Comparison of ENCODE assay signal across 23 cellular contexts in the genomic region with DNA sequence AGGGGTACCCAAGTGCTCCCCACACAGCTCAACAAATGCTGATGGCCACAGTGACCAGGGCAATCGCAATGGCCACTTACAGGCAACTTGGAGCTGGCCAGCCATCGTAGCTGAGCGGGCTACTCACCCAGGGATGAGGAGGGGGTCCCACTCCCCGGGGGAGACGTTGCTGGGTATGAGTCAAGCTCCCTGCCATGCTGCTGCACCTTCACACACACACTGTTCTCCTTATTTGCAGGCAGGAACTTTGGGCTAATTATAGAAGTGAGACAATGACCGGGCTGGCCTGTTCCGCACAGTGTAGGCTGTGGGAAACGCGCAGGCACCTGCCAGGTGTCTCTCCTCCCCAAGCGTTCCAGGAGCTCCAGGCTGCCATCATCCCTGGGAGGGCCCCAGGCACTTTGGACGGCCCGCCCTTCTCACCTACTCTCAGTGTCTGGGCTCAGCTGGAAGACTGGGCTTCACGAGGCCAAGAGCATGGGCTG.
DNase-seq lines count a peak whose midpoint lies in the region; ATAC-seq and TF ChIP-seq lines count a peak whose summit lies in the region.
"Had no signal": no experiment of that assay in that cellular context is flagged by ENCODE, and none has a peak within 500 bp of the region (broad histone marks: within the 10 kb centered on the region; RNA-seq: fewer than 3 reads in every experiment).

No MANE protein-coding gene starts in this region.

- no peak overlapping the region for H2BK15ac ChIP-seq in mesenchymal stem cell (ENCODE audit: low read depth, poor library complexity, severe bottlenecking)

- no peak overlapping the region for H3K18ac ChIP-seq in mesenchymal stem cell (ENCODE audit: low read depth in 1 of 2, low read length in 2 of 2)

- H3K36me3 ChIP-seq in SK-N-SH (replicated peaks in 1 of 2; ENCODE audit: control insufficient read depth in 1 of 2, insufficient read depth in 2 of 2, low read length in 1 of 2) (no peaks in the 10 kb centered on the region), endodermal cell (ENCODE audit: control insufficient read depth, insufficient read depth, low read length) (no peaks in the 10 kb centered on the region), mesenchymal stem cell (ENCODE audit: control insufficient read depth in 1 of 2, insufficient read depth in 2 of 2, low read depth in 1 of 2, low read length in 2 of 2) (no peaks in the 10 kb centered on the region), upper lobe of left lung (no peaks in the 10 kb centered on the region), mammary epithelial cell (ENCODE audit: insufficient read depth, low read length) (no peaks in the 10 kb centered on the region)
- no peaks in the 10 kb centered on the region for H3K36me3 ChIP-seq in naive thymus-derived CD4-positive, alpha-beta T cell (ENCODE audit: control insufficient read depth in 2 of 3, insufficient read depth in 3 of 3, low read length in 3 of 3)
- H3K36me3 ChIP-seq: MG63, pancreas, transverse colon had no signal

- no peak for TF ChIP-seq POLR2A in upper lobe of left lung (IDR thresholded peaks at IDR 0.05)

- dilution Hi-C loops in mammary epithelial cell (cut with HindIII; ENCODE audit: low sequenced_read_pairs) = no loop called here

- no peak overlapping the region for H3K27ac ChIP-seq in SK-N-SH (ENCODE audit: low read depth in 2 of 2, low read length in 1 of 2)
- no peak overlapping the region for H3K27ac ChIP-seq in endodermal cell (ENCODE audit: low read depth, low read length)
- no peak overlapping the region for H3K27ac ChIP-seq in mesenchymal stem cell (ENCODE audit: low read length, poor library complexity, severe bottlenecking)
- no peak overlapping the region for H3K27ac ChIP-seq in upper lobe of left lung
- no peak overlapping the region for H3K27ac ChIP-seq in mammary epithelial cell (ENCODE audit: insufficient read depth, low read depth, low read length)
- no peak overlapping the region for H3K27ac ChIP-seq in naive thymus-derived CD4-positive, alpha-beta T cell (ENCODE audit: low read depth, low read length)
- H3K27ac ChIP-seq: pancreas, transverse colon had no signal

- in situ Hi-C loops in mammary epithelial cell (cut with MboI; ENCODE audit: low sequenced_read_pairs in 2 of 2) = no loop called here

- no peak overlapping the region for H3K4me2 ChIP-seq in SK-N-SH
- no peak overlapping the region for H3K4me2 ChIP-seq in mesenchymal stem cell (ENCODE audit: low read length, poor library complexity, severe bottlenecking)
- no peak overlapping the region for H3K4me2 ChIP-seq in mammary epithelial cell (ENCODE audit: insufficient read depth, low read depth, low read length)

- H3K4me1 Mint-ChIP-seq in endodermal cell = peaks cover 29% of the 10 kb centered on the region
- H3K4me1 Mint-ChIP-seq in naive thymus-derived CD4-positive, alpha-beta T cell = no peaks in the 10 kb centered on the region
- H3K4me1 Mint-ChIP-seq: activated T-helper 17 cell treated with anti-CD3 and anti-CD28 coated beads, Interleukin-2, amount 50 U/mL, for 72 hours; naive thymus-derived CD8-positive, alpha-beta T cell had no signal

- no peak for TF ChIP-seq RAD21 in SK-N-SH (IDR thresholded peaks at IDR 0.05; ENCODE audit: low read length)

- no peak for TF ChIP-seq CTCF in SK-N-SH (IDR thresholded peaks at IDR 0.05)
- no peak for TF ChIP-seq CTCF in endodermal cell (conservative IDR thresholded peaks at IDR 0.05)
- no peak for TF ChIP-seq CTCF in upper lobe of left lung (IDR thresholded peaks at IDR 0.05)
- TF ChIP-seq CTCF in mammary epithelial cell (conservative IDR thresholded peaks at IDR 0.05 in 1 of 2, IDR thresholded peaks at IDR 0.05 in 1 of 2; ENCODE audit: extremely low read depth in 1 of 2, insufficient read depth in 1 of 2, low read depth in 1 of 2, low read length in 2 of 2) = no peak

- ATAC-seq in SK-N-SH treated with all-trans-retinoic acid at 6 μM for 48 hours = no peak
- ATAC-seq in upper lobe of left lung (ENCODE audit: low FRiP score in 2 of 2) = no peak
- no peak for ATAC-seq in naive thymus-derived CD4-positive, alpha-beta T cell
- ATAC-seq: activated T-helper 17 cell treated with anti-CD3 and anti-CD28 coated beads, Interleukin-2, amount 50 U/mL, for 72 hours; CD8-positive, alpha-beta T cell; naive thymus-derived CD8-positive, alpha-beta T cell; pancreas; PC-3 had no signal

- H2AFZ ChIP-seq in SK-N-SH (ENCODE audit: low read depth) (no peak overlapping the region), mesenchymal stem cell (ENCODE audit: low read depth, low read length) (no peak overlapping the region), mammary epithelial cell (ENCODE audit: low read depth, low read length) (no peak overlapping the region)

- intact Hi-C loops in mammary epithelial cell (cut with micrococcal nuclease) = no loop called here
- intact Hi-C loops in naive thymus-derived CD4-positive, alpha-beta T cell (cut with micrococcal nuclease) = no loop called here

- no TSS peak for BruUV-seq in mammary epithelial cell (replicated peaks; lab: Mats Ljungman, UMichigan)

- no peaks in the 10 kb centered on the region for H3F3A ChIP-seq in SK-N-SH (replicated peaks; ENCODE audit: insufficient read depth)

- DNase-seq in SK-N-SH (peak; percentile 7), endodermal cell (peak; percentile 45), mesenchymal stem cell (no peak), upper lobe of left lung (peak; percentile 13 to 25), iPS-NIHi11 (ENCODE audit: low spot score) (no peak), mammary epithelial cell (no peak)
- no peak for DNase-seq in naive thymus-derived CD4-positive, alpha-beta T cell
- DNase-seq: activated CD4-positive, alpha-beta T cell treated with anti-CD3 and anti-CD28 coated beads, Interleukin-2, amount 50 U/mL, for 48 hours; activated CD4-positive, CD25-positive, alpha-beta regulatory T cell; activated CD8-positive, alpha-beta memory T cell treated with anti-CD3 and anti-CD28 coated beads, Interleukin-2, amount 50 U/mL, for 4 hours; activated naive CD8-positive, alpha-beta T cell treated with anti-CD3 and anti-CD28 coated beads, Interleukin-2, amount 10 ng/mL, durations not matched to agents 7 days and 5 days; AML-193; CD8-positive, alpha-beta T cell; GOT3; MG63; NCI-H2171; PC-3; SIG-M5; transverse colon had no signal

- peak overlapping the region in 1 of 2 experiments; percentile 49 for H3K14ac ChIP-seq in mesenchymal stem cell (ENCODE audit: low read length in 2 of 2)

- H3K36me3 Mint-ChIP-seq in endodermal cell (ENCODE audit: low read depth) = no peaks in the 10 kb centered on the region
- peaks cover 0 to 5% (median 0%) of the 10 kb centered on the region in 5 donors for H3K36me3 Mint-ChIP-seq in naive thymus-derived CD4-positive, alpha-beta T cell
- H3K36me3 Mint-ChIP-seq: activated naive CD8-positive, alpha-beta T cell treated with anti-CD3 and anti-CD28 coated beads, Interleukin-2, amount 10 ng/mL, durations not matched to agents 7 days and 5 days; CD8-positive, alpha-beta T cell had no signal

- H3K23ac ChIP-seq in mesenchymal stem cell (ENCODE audit: low read length in 2 of 2) = no peak overlapping the region

- no peak overlapping the region for H2AK5ac ChIP-seq in mesenchymal stem cell (ENCODE audit: low read length, severe bottlenecking)

- H3K27me3 ChIP-seq in SK-N-SH (ENCODE audit: insufficient read depth) = no peaks in the 10 kb centered on the region; the same call in 1 of the 2 replicates
- H3K27me3 ChIP-seq in endodermal cell (ENCODE audit: control insufficient read depth, insufficient read depth, low read length, poor library complexity, severe bottlenecking) = no peaks in the 10 kb centered on the region
- H3K27me3 ChIP-seq in mesenchymal stem cell (ENCODE audit: control insufficient read depth in 1 of 2, insufficient read depth in 1 of 2, low read length in 2 of 2) = peaks cover 37 to 72% of the 10 kb centered on the region in 2 experiments
- no peaks in the 10 kb centered on the region for H3K27me3 ChIP-seq in upper lobe of left lung
- peaks cover 2% of the 10 kb centered on the region for H3K27me3 ChIP-seq in mammary epithelial cell (ENCODE audit: insufficient read depth, low read length)
- H3K27me3 ChIP-seq in naive thymus-derived CD4-positive, alpha-beta T cell (ENCODE audit: control insufficient read depth in 2 of 2, insufficient read depth in 2 of 2, low read length in 2 of 2) = no peaks in the 10 kb centered on the region
- H3K27me3 ChIP-seq: MG63, pancreas had no signal

- H3K9me3 ChIP-seq in SK-N-SH = no peaks in the 10 kb centered on the region
- peaks cover 12% of the 10 kb centered on the region for H3K9me3 ChIP-seq in endodermal cell (ENCODE audit: control insufficient read depth, low read length)
- peaks cover 12% of the 10 kb centered on the region for H3K9me3 ChIP-seq in mesenchymal stem cell (ENCODE audit: control insufficient read depth, low read length)
- H3K9me3 ChIP-seq in upper lobe of left lung = peaks cover 0 to 3% (median 1%) of the 10 kb centered on the region in 4 donors
- no peaks in the 10 kb centered on the region for H3K9me3 ChIP-seq in mammary epithelial cell (replicated peaks; ENCODE audit: insufficient read depth, low read length)
- peaks cover 0 to 2% (median 0%) of the 10 kb centered on the region in 3 experiments for H3K9me3 ChIP-seq in naive thymus-derived CD4-positive, alpha-beta T cell (ENCODE audit: control insufficient read depth in 2 of 3, low read length in 3 of 3)
- H3K9me3 ChIP-seq: pancreas had no signal

- CTCF ChIA-PET in SK-N-SH (lab: Yijun Ruan, JAX) = no interaction called here
- CTCF ChIA-PET in mammary epithelial cell (lab: Charles Lee; ENCODE audit: low non-redundant PET) = no interaction called here
- CTCF ChIA-PET in naive thymus-derived CD4-positive, alpha-beta T cell (lab: Charles Lee) = no interaction called here

- H2BK12ac ChIP-seq in mesenchymal stem cell (ENCODE audit: low read length in 2 of 2) = no peak overlapping the region

- peak overlapping the region; percentile 4 for H4K91ac ChIP-seq in mesenchymal stem cell (ENCODE audit: low read length)

- no peak overlapping the region for H3K4ac ChIP-seq in mesenchymal stem cell (ENCODE audit: low read depth in 1 of 2, low read length in 2 of 2)

- H4K20me1 ChIP-seq in SK-N-SH (ENCODE audit: insufficient read depth) (no peaks in the 10 kb centered on the region), mammary epithelial cell (ENCODE audit: insufficient read depth, low read length) (no peaks in the 10 kb centered on the region)

- 70% methylated on average over 10 of the region's 13 CpGs for WGBS in SK-N-SH (ENCODE audit: low lambda C conversion rate)
- WGBS in endodermal cell (ENCODE audit: insufficient coverage in 1 of 2, insufficient read length in 1 of 2), 2 experiments = 73 to 94% methylated on average over 6 to 13 of the region's 13 CpGs
- WGBS in mesenchymal stem cell = 79% methylated on average over 11 of the region's 13 CpGs
- 70% methylated on average over 13 of the region's 13 CpGs; no CpG with 5 or more reads in 1 of the 2 donors for WGBS in upper lobe of left lung, 2 donors
- WGBS in mammary epithelial cell (ENCODE audit: low coverage, missing lambda C conversion rate) = 57% methylated on average over 12 of the region's 13 CpGs

- H3K4me3 ChIP-seq in SK-N-SH (ENCODE audit: low read depth in 2 of 2, low read length in 1 of 2) = no peak overlapping the region
- H3K4me3 ChIP-seq in endodermal cell (ENCODE audit: low read length) = no peak overlapping the region
- no peak overlapping the region for H3K4me3 ChIP-seq in mesenchymal stem cell (ENCODE audit: insufficient read depth in 1 of 2, low read depth in 1 of 2, low read length in 2 of 2)
- no peak overlapping the region for H3K4me3 ChIP-seq in upper lobe of left lung
- H3K4me3 ChIP-seq in mammary epithelial cell (replicated peaks in 1 of 3; ENCODE audit: insufficient read depth in 1 of 3, low read depth in 2 of 3, low read length in 3 of 3) = no peak overlapping the region
- no peak overlapping the region for H3K4me3 ChIP-seq in naive thymus-derived CD4-positive, alpha-beta T cell (ENCODE audit: low read length)
- H3K4me3 ChIP-seq: MG63, pancreas, transverse colon had no signal

- POLR2A ChIA-PET in SK-N-SH (lab: Yijun Ruan, JAX) = no interaction called here
- POLR2A ChIA-PET in naive thymus-derived CD4-positive, alpha-beta T cell (lab: Charles Lee) = no interaction called here

- H3K9ac ChIP-seq in SK-N-SH = no peak overlapping the region
- H3K9ac ChIP-seq in endodermal cell (ENCODE audit: extremely low read depth, low read length, poor library complexity, severe bottlenecking) = no peak overlapping the region
- no peak overlapping the region for H3K9ac ChIP-seq in mesenchymal stem cell (ENCODE audit: low read length)
- H3K9ac ChIP-seq in mammary epithelial cell (ENCODE audit: insufficient read depth, low read length) = no peak overlapping the region

- H3K79me1 ChIP-seq in mesenchymal stem cell (replicated peaks; ENCODE audit: low read length, poor library complexity, severe bottlenecking) = no peaks in the 10 kb centered on the region

- no peak overlapping the region for H4K8ac ChIP-seq in mesenchymal stem cell (ENCODE audit: low read length)

- H3K4me1 ChIP-seq in SK-N-SH (ENCODE audit: control insufficient read depth in 1 of 2, insufficient read depth in 2 of 2, low read depth in 1 of 2, low read length in 1 of 2) (peaks cover 0 to 5% of the 10 kb centered on the region in 2 experiments; a peak in 1 of 4 replicates), endodermal cell (ENCODE audit: control insufficient read depth, insufficient read depth, low read length) (no peaks in the 10 kb centered on the region), mesenchymal stem cell (ENCODE audit: control insufficient read depth, insufficient read depth, low read depth, low read length) (no peaks in the 10 kb centered on the region), upper lobe of left lung (peaks cover 0 to 11% (median 0%) of the 10 kb centered on the region in 4 donors), mammary epithelial cell (ENCODE audit: insufficient read depth, low read length) (no peaks in the 10 kb centered on the region)
- no peaks in the 10 kb centered on the region for H3K4me1 ChIP-seq in naive thymus-derived CD4-positive, alpha-beta T cell (ENCODE audit: control insufficient read depth in 2 of 2, insufficient read depth in 2 of 2, low read length in 2 of 2)
- H3K4me1 ChIP-seq: pancreas, transverse colon had no signal

- H3K9me3 Mint-ChIP-seq in endodermal cell = peaks cover 13% of the 10 kb centered on the region
- H3K9me3 Mint-ChIP-seq in naive thymus-derived CD4-positive, alpha-beta T cell = peaks cover 1 to 24% (median 7%) of the 10 kb centered on the region in 11 donors
- H3K9me3 Mint-ChIP-seq: activated T-helper 17 cell treated with anti-CD3 and anti-CD28 coated beads, Interleukin-2, amount 50 U/mL, for 72 hours had no signal

- no peak overlapping the region for H2BK5ac ChIP-seq in mesenchymal stem cell (ENCODE audit: low read depth, low read length, poor library complexity, severe bottlenecking)

- no peak overlapping the region for H3K4me3 Mint-ChIP-seq in endodermal cell
- no peak overlapping the region for H3K4me3 Mint-ChIP-seq in naive thymus-derived CD4-positive, alpha-beta T cell
- H3K4me3 Mint-ChIP-seq: activated naive CD8-positive, alpha-beta T cell treated with anti-CD3 and anti-CD28 coated beads, Interleukin-2, amount 10 ng/mL, durations not matched to agents 7 days and 5 days; activated T-helper 17 cell treated with anti-CD3 and anti-CD28 coated beads, Interleukin-2, amount 50 U/mL, for 72 hours; CD8-positive, alpha-beta T cell; naive thymus-derived CD8-positive, alpha-beta T cell had no signal

- H3K27ac Mint-ChIP-seq in endodermal cell = no peak overlapping the region
- H3K27ac Mint-ChIP-seq in naive thymus-derived CD4-positive, alpha-beta T cell = no peak overlapping the region
- H3K27ac Mint-ChIP-seq: activated naive CD8-positive, alpha-beta T cell treated with anti-CD3 and anti-CD28 coated beads, Interleukin-2, amount 10 ng/mL, durations not matched to agents 7 days and 5 days; activated T-helper 17 cell treated with anti-CD3 and anti-CD28 coated beads, Interleukin-2, amount 50 U/mL, for 72 hours; CD8-positive, alpha-beta T cell had no signal

- H3K27me3 Mint-ChIP-seq in endodermal cell (ENCODE audit: insufficient read depth) = no peaks in the 10 kb centered on the region
- H3K27me3 Mint-ChIP-seq in naive thymus-derived CD4-positive, alpha-beta T cell = peaks cover 8 to 47% (median 15%) of the 10 kb centered on the region in 5 donors

- no peak overlapping the region for H2BK120ac ChIP-seq in mesenchymal stem cell (ENCODE audit: low read depth, low read length)

- no peaks in the 10 kb centered on the region for H3K9me2 ChIP-seq in SK-N-SH

- H3K79me2 ChIP-seq in SK-N-SH (ENCODE audit: insufficient read depth) = no peaks in the 10 kb centered on the region
- H3K79me2 ChIP-seq in mammary epithelial cell (ENCODE audit: insufficient read depth, low read length) = no peaks in the 10 kb centered on the region

- TF ChIP-seq EP300 in SK-N-SH (IDR thresholded peaks at IDR 0.05; ENCODE audit: borderline replicate concordance in 1 of 2, low read depth in 1 of 2, low read length in 1 of 2) (no peak), upper lobe of left lung (IDR thresholded peaks at IDR 0.05) (no peak)

Comparison
In these comparisons a context has a peak if more than half of its experiments do, and no peak if none do; other contexts are left out.
1. DNase-seq: peak in SK-N-SH (single experiment), endodermal cell (single experiment) and upper lobe of left lung (2 of 2); none in mesenchymal stem cell (single experiment), iPS-NIHi11 (single experiment), mammary epithelial cell (single experiment) and naive thymus-derived CD4-positive, alpha-beta T cell (0 of 9).